Comparison of ENCODE assay signal across 1 cellular context in the genomic region with DNA sequence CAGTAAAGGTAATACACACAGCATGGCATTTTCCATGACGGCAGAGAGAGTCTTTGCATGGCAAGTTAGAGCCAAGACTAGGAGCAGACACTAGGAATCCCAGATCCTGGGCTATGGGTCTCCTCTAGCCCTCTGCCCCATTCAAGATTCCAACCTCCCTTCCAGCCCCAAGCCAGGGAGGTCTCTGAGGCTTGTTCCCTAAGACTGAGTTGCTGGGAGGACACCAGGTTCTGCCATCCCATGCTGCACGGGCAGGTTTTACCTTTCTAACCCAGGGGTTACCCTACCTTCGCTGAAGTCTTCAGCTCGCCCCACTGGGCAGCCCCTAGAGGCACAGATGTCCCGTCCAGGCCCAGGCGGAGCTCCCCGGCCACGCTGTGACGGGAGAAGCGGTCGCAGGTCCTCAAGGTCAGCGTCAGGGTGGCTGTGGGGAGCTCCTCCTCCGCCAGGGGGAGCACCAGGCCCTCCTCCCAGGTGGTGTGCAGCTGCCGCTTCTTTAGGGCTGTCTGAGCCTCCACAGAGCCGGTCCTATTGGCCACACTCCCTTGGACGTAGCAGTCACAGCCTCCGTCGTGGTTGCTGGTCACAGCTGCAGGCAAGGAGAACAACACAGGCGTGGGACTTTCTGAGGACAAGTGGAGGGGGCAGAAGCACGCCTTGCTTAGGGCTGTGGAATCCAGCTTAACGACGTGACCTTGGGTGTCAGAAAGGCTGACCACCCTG.
TF ChIP-seq lines count a peak whose summit lies in the region.

No MANE protein-coding gene starts in this region.

TF ChIP-seq in HepG2, 621 proteins besides CTCF, POLR2A, EP300 and RAD21 (continued from another document and continues in another):
- TF ChIP-seq, protein P1, sequence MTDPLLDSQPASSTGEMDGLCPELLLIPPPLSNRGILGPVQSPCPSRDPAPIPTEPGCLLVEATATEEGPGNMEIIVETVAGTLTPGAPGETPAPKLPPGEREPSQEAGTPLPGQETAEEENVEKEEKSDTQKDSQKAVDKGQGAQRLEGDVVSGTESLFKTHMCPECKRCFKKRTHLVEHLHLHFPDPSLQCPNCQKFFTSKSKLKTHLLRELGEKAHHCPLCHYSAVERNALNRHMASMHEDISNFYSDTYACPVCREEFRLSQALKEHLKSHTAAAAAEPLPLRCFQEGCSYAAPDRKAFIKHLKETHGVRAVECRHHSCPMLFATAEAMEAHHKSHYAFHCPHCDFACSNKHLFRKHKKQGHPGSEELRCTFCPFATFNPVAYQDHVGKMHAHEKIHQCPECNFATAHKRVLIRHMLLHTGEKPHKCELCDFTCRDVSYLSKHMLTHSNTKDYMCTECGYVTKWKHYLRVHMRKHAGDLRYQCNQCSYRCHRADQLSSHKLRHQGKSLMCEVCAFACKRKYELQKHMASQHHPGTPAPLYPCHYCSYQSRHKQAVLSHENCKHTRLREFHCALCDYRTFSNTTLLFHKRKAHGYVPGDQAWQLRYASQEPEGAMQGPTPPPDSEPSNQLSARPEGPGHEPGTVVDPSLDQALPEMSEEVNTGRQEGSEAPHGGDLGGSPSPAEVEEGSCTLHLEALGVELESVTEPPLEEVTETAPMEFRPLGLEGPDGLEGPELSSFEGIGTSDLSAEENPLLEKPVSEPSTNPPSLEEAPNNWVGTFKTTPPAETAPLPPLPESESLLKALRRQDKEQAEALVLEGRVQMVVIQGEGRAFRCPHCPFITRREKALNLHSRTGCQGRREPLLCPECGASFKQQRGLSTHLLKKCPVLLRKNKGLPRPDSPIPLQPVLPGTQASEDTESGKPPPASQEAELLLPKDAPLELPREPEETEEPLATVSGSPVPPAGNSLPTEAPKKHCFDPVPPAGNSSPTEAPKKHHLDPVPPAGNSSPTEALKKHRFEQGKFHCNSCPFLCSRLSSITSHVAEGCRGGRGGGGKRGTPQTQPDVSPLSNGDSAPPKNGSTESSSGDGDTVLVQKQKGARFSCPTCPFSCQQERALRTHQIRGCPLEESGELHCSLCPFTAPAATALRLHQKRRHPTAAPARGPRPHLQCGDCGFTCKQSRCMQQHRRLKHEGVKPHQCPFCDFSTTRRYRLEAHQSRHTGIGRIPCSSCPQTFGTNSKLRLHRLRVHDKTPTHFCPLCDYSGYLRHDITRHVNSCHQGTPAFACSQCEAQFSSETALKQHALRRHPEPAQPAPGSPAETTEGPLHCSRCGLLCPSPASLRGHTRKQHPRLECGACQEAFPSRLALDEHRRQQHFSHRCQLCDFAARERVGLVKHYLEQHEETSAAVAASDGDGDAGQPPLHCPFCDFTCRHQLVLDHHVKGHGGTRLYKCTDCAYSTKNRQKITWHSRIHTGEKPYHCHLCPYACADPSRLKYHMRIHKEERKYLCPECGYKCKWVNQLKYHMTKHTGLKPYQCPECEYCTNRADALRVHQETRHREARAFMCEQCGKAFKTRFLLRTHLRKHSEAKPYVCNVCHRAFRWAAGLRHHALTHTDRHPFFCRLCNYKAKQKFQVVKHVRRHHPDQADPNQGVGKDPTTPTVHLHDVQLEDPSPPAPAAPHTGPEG (CRISPR knock-in tag; IDR thresholded peaks at IDR 0.05) = no peak
- TF ChIP-seq ZFX (CRISPR knock-in tag; IDR thresholded peaks at IDR 0.05; ENCODE audit: low read depth) (peak; percentile 48; the same call in 1 of the 2 replicates), PRMT3 (CRISPR knock-in tag; IDR thresholded peaks at IDR 0.05; ENCODE audit: borderline replicate concordance, low read depth) (no peak), MAZ (IDR thresholded peaks at IDR 0.05; ENCODE audit: borderline replicate concordance, low read depth, low read length) (no peak), MAZ (CRISPR knock-in tag; IDR thresholded peaks at IDR 0.05; ENCODE audit: low read depth) (peak; percentile 44; the same call in 1 of the 2 replicates), TSC22D2 (CRISPR knock-in tag; IDR thresholded peaks at IDR 0.05; ENCODE audit: borderline replicate concordance) (no peak), AHR (CRISPR knock-in tag; IDR thresholded peaks at IDR 0.05) (peak; percentile 44; the same call in 1 of the 2 replicates), SSRP1 (CRISPR knock-in tag; IDR thresholded peaks at IDR 0.05) (no peak), ZNF709 (CRISPR knock-in tag; IDR thresholded peaks at IDR 0.05) (no peak), SRF (IDR thresholded peaks at IDR 0.05; ENCODE audit: low read depth, low read length) (no peak), KLF6 (CRISPR knock-in tag; IDR thresholded peaks at IDR 0.05) (no peak), ZBTB2 (CRISPR knock-in tag; IDR thresholded peaks at IDR 0.05; ENCODE audit: low read depth) (no peak), ZNF776 (CRISPR knock-in tag; IDR thresholded peaks at IDR 0.05) (no peak), ZNF546 (CRISPR knock-in tag; conservative IDR thresholded peaks at IDR 0.05) (no peak), ZNF713 (CRISPR knock-in tag; IDR thresholded peaks at IDR 0.05) (no peak), ZNF30 (CRISPR knock-in tag; IDR thresholded peaks at IDR 0.05) (no peak), ARNTL (CRISPR knock-in tag; IDR thresholded peaks at IDR 0.05) (no peak), BCLAF1 (IDR thresholded peaks at IDR 0.05) (no peak), XRCC5 (optimal IDR thresholded peaks at IDR 0.05; ENCODE audit: low read length) (peak; percentile 79), ZNF138 (CRISPR knock-in tag; IDR thresholded peaks at IDR 0.05; ENCODE audit: low read depth) (no peak), ZNF556 (CRISPR knock-in tag; IDR thresholded peaks at IDR 0.05; ENCODE audit: borderline replicate concordance) (no peak), RERE (CRISPR knock-in tag; IDR thresholded peaks at IDR 0.05; ENCODE audit: low read depth) (no peak), ZFAT (CRISPR knock-in tag; conservative IDR thresholded peaks at IDR 0.05) (no peak), ZNF761 (CRISPR knock-in tag; conservative IDR thresholded peaks at IDR 0.05) (no peak), FOXP1 (IDR thresholded peaks at IDR 0.05) (no peak), FOXP1 (CRISPR knock-in tag; IDR thresholded peaks at IDR 0.05) (no peak)
- TF ChIP-seq, protein P2, sequence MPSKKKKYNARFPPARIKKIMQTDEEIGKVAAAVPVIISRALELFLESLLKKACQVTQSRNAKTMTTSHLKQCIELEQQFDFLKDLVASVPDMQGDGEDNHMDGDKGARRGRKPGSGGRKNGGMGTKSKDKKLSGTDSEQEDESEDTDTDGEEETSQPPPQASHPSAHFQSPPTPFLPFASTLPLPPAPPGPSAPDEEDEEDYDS (CRISPR knock-in tag; IDR thresholded peaks at IDR 0.05) = no peak
- TF ChIP-seq, protein P3, sequence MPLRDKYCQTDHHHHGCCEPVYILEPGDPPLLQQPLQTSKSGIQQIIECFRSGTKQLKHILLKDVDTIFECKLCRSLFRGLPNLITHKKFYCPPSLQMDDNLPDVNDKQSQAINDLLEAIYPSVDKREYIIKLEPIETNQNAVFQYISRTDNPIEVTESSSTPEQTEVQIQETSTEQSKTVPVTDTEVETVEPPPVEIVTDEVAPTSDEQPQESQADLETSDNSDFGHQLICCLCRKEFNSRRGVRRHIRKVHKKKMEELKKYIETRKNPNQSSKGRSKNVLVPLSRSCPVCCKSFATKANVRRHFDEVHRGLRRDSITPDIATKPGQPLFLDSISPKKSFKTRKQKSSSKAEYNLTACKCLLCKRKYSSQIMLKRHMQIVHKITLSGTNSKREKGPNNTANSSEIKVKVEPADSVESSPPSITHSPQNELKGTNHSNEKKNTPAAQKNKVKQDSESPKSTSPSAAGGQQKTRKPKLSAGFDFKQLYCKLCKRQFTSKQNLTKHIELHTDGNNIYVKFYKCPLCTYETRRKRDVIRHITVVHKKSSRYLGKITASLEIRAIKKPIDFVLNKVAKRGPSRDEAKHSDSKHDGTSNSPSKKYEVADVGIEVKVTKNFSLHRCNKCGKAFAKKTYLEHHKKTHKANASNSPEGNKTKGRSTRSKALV (CRISPR knock-in tag; IDR thresholded peaks at IDR 0.05) = no peak
- TF ChIP-seq, protein P4, sequence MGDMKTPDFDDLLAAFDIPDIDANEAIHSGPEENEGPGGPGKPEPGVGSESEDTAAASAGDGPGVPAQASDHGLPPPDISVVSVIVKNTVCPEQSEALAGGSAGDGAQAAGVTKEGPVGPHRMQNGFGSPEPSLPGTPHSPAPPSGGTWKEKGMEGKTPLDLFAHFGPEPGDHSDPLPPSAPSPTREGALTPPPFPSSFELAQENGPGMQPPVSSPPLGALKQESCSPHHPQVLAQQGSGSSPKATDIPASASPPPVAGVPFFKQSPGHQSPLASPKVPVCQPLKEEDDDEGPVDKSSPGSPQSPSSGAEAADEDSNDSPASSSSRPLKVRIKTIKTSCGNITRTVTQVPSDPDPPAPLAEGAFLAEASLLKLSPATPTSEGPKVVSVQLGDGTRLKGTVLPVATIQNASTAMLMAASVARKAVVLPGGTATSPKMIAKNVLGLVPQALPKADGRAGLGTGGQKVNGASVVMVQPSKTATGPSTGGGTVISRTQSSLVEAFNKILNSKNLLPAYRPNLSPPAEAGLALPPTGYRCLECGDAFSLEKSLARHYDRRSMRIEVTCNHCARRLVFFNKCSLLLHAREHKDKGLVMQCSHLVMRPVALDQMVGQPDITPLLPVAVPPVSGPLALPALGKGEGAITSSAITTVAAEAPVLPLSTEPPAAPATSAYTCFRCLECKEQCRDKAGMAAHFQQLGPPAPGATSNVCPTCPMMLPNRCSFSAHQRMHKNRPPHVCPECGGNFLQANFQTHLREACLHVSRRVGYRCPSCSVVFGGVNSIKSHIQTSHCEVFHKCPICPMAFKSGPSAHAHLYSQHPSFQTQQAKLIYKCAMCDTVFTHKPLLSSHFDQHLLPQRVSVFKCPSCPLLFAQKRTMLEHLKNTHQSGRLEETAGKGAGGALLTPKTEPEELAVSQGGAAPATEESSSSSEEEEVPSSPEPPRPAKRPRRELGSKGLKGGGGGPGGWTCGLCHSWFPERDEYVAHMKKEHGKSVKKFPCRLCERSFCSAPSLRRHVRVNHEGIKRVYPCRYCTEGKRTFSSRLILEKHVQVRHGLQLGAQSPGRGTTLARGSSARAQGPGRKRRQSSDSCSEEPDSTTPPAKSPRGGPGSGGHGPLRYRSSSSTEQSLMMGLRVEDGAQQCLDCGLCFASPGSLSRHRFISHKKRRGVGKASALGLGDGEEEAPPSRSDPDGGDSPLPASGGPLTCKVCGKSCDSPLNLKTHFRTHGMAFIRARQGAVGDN (CRISPR knock-in tag; IDR thresholded peaks at IDR 0.05) = peak; percentile 35
